In the genomic region with DNA sequence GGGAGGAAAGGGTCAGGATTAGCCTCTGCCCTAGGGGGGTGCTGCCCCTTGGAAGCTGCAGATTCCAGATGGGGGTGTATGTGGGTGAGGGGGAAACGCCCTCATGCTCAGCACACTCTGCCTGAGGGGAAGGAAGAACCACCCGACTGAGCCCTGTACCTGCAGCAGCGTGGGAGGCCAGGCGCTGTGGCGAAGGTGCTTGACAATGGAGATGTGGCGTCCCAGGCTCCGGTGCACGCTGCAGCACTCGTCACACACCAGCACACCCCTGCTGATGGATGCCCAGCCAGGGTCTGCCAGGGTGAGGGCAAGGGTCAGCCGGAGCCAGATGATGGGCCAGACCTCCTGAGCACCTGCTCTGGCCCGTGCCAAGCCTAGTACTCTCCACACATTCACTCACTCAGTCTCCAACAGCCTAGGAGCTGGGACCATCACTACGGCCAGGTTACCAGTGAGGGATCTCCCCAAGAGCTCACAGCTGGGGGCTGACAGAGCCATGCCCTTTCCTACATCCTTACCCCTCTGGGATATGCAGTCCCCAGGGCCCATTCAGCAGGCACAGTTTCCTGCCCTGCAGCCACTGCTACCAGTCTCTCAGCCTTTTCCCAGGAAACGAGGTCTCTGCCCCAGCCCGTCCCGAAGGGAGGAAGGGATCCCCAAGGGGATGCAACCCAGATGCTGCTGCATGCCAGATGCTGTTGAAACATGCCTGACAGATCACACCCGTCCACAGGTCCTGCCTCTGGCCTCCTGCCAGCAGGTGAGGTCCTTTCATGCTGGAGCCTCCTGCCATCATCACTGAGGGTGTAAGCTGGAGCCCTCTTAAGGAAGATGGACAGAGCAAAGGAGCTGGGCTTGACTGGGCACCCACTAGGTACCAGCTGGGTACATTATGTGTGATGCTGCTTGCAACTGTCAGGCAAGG, we compare ENCODE assay signal across 12 cellular contexts. TPM values are rescaled to one million over a fixed set of nuclear protein-coding genes. Genes with fewer than 3 reads are reported as not detected.
A peak's percentile ranks its signal among the peaks of the same experiment; 100 is the strongest.
DNase-seq lines count a peak whose midpoint lies in the region; ATAC-seq and TF ChIP-seq lines count a peak whose summit lies in the region.
"Had no signal": no experiment of that assay in that cellular context is flagged by ENCODE, and none has a peak within 500 bp of the region (broad histone marks: within the 10 kb centered on the region; RNA-seq: fewer than 3 reads in every experiment).

No MANE protein-coding gene starts in this region.

- H3K27ac Mint-ChIP-seq in activated naive CD4-positive, alpha-beta T cell treated with anti-CD3 and anti-CD28 coated beads for 36 hours: peak overlapping the region; percentile 43
- H3K27ac Mint-ChIP-seq in activated B cell treated with CpG ODN at 0.5 μM for 24 hours: peak overlapping the region; percentile 71

- peak overlapping the region in 2 of 5 donors; percentile 27 to 79 for H3K9ac ChIP-seq in subcutaneous abdominal adipose tissue (ENCODE audit: low read length in 5 of 5)

- intact Hi-C loops in activated naive CD4-positive, alpha-beta T cell treated with anti-CD3 and anti-CD28 coated beads for 36 hours (cut with micrococcal nuclease): no loop called here
- intact Hi-C loops in activated B cell treated with CpG ODN at 0.5 μM for 24 hours (cut with micrococcal nuclease): no loop called here

- H3K36me3 Mint-ChIP-seq in activated naive CD4-positive, alpha-beta T cell treated with anti-CD3 and anti-CD28 coated beads for 36 hours (ENCODE audit: low read depth): peaks cover 20% of the 10 kb centered on the region
- peaks cover 25% of the 10 kb centered on the region for H3K36me3 Mint-ChIP-seq in activated B cell treated with CpG ODN at 0.5 μM for 24 hours (ENCODE audit: low read depth)

- H3K9me3 ChIP-seq in subcutaneous abdominal adipose tissue (ENCODE audit: control insufficient read depth in 5 of 5, low read length in 5 of 5) (no peaks in the 10 kb centered on the region), WERI-Rb-1 (ENCODE audit: severe bottlenecking) (no peaks in the 10 kb centered on the region)

- H3K27me3 ChIP-seq in subcutaneous abdominal adipose tissue (ENCODE audit: control insufficient read depth in 5 of 5, insufficient read depth in 4 of 5, low read length in 5 of 5): no peaks in the 10 kb centered on the region
- H3K27me3 ChIP-seq in WERI-Rb-1 (ENCODE audit: insufficient read depth, low read depth, severe bottlenecking): no peaks in the 10 kb centered on the region

- CTCF ChIA-PET in activated naive CD4-positive, alpha-beta T cell treated with anti-CD3 and anti-CD28 coated beads for 36 hours (lab: Charles Lee): interaction anchor here (1.2 to 1.5 kb wide), 3 partner anchors 8 to 34 kb away, joined by 4 to 9 read pairs (median 6); no protein-coding TSS in a partner anchor
- CTCF ChIA-PET in activated B cell treated with CpG ODN at 0.5 μM for 24 hours (lab: Charles Lee): interaction anchor here (1.7 to 1.8 kb wide), 2 partner anchors 9 to 17 kb away, joined by 4 to 5 read pairs; partner anchors contain the start of genes ABHD15 and ANKRD13B

- peak overlapping the region; percentile 82 for H3K27ac ChIP-seq in subcutaneous abdominal adipose tissue (ENCODE audit: low read depth, low read length)
- H3K27ac ChIP-seq in WERI-Rb-1: no peak overlapping the region

- no peak overlapping the region for H3K4me3 Mint-ChIP-seq in activated naive CD4-positive, alpha-beta T cell treated with anti-CD3 and anti-CD28 coated beads for 36 hours
- H3K4me3 Mint-ChIP-seq in activated B cell treated with CpG ODN at 0.5 μM for 24 hours: no peak overlapping the region
- H3K4me3 Mint-ChIP-seq: mesothelial cell of epicardium had no signal

- no peak for ATAC-seq in activated B cell treated with CpG ODN at 0.5 μM for 24 hours (ENCODE audit: low read depth)
- ATAC-seq in esophagus mucosa: peak; percentile 17
- no peak for ATAC-seq in GM21619 (IDR thresholded peaks at IDR 0.05; ENCODE audit: unreplicated experiment)
- ATAC-seq: GM12878, Panc1 had no signal

- POLR2A ChIA-PET in activated B cell treated with CpG ODN at 0.5 μM for 24 hours (lab: Charles Lee): interaction anchor here (1.1 kb wide), 1 partner anchor 34 kb away, joined by 4 read pairs; no protein-coding TSS in a partner anchor

- DNase-seq in activated naive CD4-positive, alpha-beta T cell treated with anti-CD3 and anti-CD28 coated beads for 36 hours: no peak
- no peak for DNase-seq in activated naive CD4-positive, alpha-beta T cell treated with Interleukin-2 at 50 U/mL for 16 hours
- DNase-seq in activated B cell treated with CpG ODN at 0.5 μM for 24 hours (no peak), WERI-Rb-1 (no peak), mesenteric fat pad (ENCODE audit: low spot score) (no peak)
- DNase-seq: activated CD4-positive, alpha-beta T cell treated with anti-CD3 and anti-CD28 coated beads, Interleukin-2, amount 50 U/mL, for 48 hours had no signal

- H3K4me1 ChIP-seq in subcutaneous abdominal adipose tissue (ENCODE audit: control insufficient read depth in 5 of 5, insufficient read depth in 5 of 5, low read length in 5 of 5): peaks cover 4 to 63% (median 52%) of the 10 kb centered on the region in 5 donors

- H3K36me3 ChIP-seq in subcutaneous abdominal adipose tissue (ENCODE audit: control insufficient read depth in 5 of 5, insufficient read depth in 5 of 5, low read length in 5 of 5) (peaks cover 0 to 44% (median 36%) of the 10 kb centered on the region in 5 donors), WERI-Rb-1 (peaks cover 41% of the 10 kb centered on the region)

- no peak for TF ChIP-seq CTCF in activated B cell treated with CpG ODN at 0.5 μM for 24 hours (IDR thresholded peaks at IDR 0.05)
- no peak for TF ChIP-seq CTCF in WERI-Rb-1 (IDR thresholded peaks at IDR 0.05; ENCODE audit: low read depth, low read length)

- H3K9me3 Mint-ChIP-seq in activated naive CD4-positive, alpha-beta T cell treated with anti-CD3 and anti-CD28 coated beads for 36 hours: peaks cover 2% of the 10 kb centered on the region
- no peaks in the 10 kb centered on the region for H3K9me3 Mint-ChIP-seq in activated B cell treated with CpG ODN at 0.5 μM for 24 hours
- H3K9me3 Mint-ChIP-seq: mesothelial cell of epicardium had no signal

- peak overlapping the region in 4 of 5 donors; percentile 4 to 24 (median 14) for H3K4me3 ChIP-seq in subcutaneous abdominal adipose tissue (ENCODE audit: low read depth in 1 of 5, low read length in 5 of 5)
- no peak overlapping the region for H3K4me3 ChIP-seq in WERI-Rb-1 (ENCODE audit: low read depth, low read length)
- H3K4me3 ChIP-seq: GM12878 had no signal

- peaks cover 54% of the 10 kb centered on the region for H3K4me1 Mint-ChIP-seq in activated naive CD4-positive, alpha-beta T cell treated with anti-CD3 and anti-CD28 coated beads for 36 hours (ENCODE audit: low read depth)
- peaks cover 52% of the 10 kb centered on the region for H3K4me1 Mint-ChIP-seq in activated B cell treated with CpG ODN at 0.5 μM for 24 hours

- H3K27me3 Mint-ChIP-seq in activated naive CD4-positive, alpha-beta T cell treated with anti-CD3 and anti-CD28 coated beads for 36 hours (ENCODE audit: low read depth): no peaks in the 10 kb centered on the region
- H3K27me3 Mint-ChIP-seq in activated B cell treated with CpG ODN at 0.5 μM for 24 hours: no peaks in the 10 kb centered on the region

RNA-seq across cellular contexts. Expression of gene GIT1, which starts 5.9 kb away (rescaled TPM):
- total RNA-seq in activated naive CD4-positive, alpha-beta T cell treated with anti-CD3 and anti-CD28 coated beads for 36 hours: 10 to 100 TPM; 35.5 to 37.5 TPM
- total RNA-seq in activated B cell treated with CpG ODN at 0.5 μM for 24 hours: 41.7 and 45.3 TPM in 2 replicates
- total RNA-seq in esophagus mucosa: 28.7 TPM
- total RNA-seq in mesenteric fat pad: 47.7 TPM

RNA-seq across cellular contexts. Expression of gene ANKRD13B, which starts 9.3 kb away (rescaled TPM):
- total RNA-seq in activated naive CD4-positive, alpha-beta T cell treated with anti-CD3 and anti-CD28 coated beads for 36 hours: 10 to 100 TPM; 14.1 to 14.6 TPM
- 3.5 and 5.2 TPM in 2 replicates for total RNA-seq in activated B cell treated with CpG ODN at 0.5 μM for 24 hours
- total RNA-seq in esophagus mucosa: 2.7 TPM
- total RNA-seq in mesenteric fat pad: 11.5 TPM

RNA-seq across cellular contexts. Expression of gene TP53I13, which starts 15.1 kb away (rescaled TPM):
- total RNA-seq in activated naive CD4-positive, alpha-beta T cell treated with anti-CD3 and anti-CD28 coated beads for 36 hours: 10 to 100 TPM; 30.9 to 37.2 TPM
- total RNA-seq in activated B cell treated with CpG ODN at 0.5 μM for 24 hours (65.1 and 71.2 TPM in 2 replicates), esophagus mucosa (13.4 TPM), mesenteric fat pad (75.2 TPM)

RNA-seq across cellular contexts. Expression of gene ABHD15, which starts 16.7 kb away (rescaled TPM):
- 1 to 10 TPM; 3.7 to 4.0 TPM for total RNA-seq in activated naive CD4-positive, alpha-beta T cell treated with anti-CD3 and anti-CD28 coated beads for 36 hours
- 11.0 and 11.2 TPM in 2 replicates for total RNA-seq in activated B cell treated with CpG ODN at 0.5 μM for 24 hours
- total RNA-seq in esophagus mucosa: 2.5 TPM
- 38.3 TPM for total RNA-seq in mesenteric fat pad

RNA-seq across cellular contexts. Expression of gene CORO6, which starts 39.1 kb away (rescaled TPM):
- total RNA-seq in activated naive CD4-positive, alpha-beta T cell treated with anti-CD3 and anti-CD28 coated beads for 36 hours: 10 to 100 TPM; 24.8 to 27.3 TPM
- total RNA-seq in activated B cell treated with CpG ODN at 0.5 μM for 24 hours (4.1 and 5.1 TPM in 2 replicates), esophagus mucosa (1.4 TPM), mesenteric fat pad (7.1 TPM)
